In genomic region chr9:82188817-82189216, GRCh38 we compare ENCODE assay signal across 1 cellular context.
TF ChIP-seq lines count a peak whose summit lies in the region.

No MANE protein-coding gene starts in this region.

TF ChIP-seq in liver, 16 proteins besides CTCF, POLR2A, EP300 and RAD21:
- no peak for TF ChIP-seq TAF1 (conservative IDR thresholded peaks at IDR 0.05)
- TF ChIP-seq, protein P1, sequence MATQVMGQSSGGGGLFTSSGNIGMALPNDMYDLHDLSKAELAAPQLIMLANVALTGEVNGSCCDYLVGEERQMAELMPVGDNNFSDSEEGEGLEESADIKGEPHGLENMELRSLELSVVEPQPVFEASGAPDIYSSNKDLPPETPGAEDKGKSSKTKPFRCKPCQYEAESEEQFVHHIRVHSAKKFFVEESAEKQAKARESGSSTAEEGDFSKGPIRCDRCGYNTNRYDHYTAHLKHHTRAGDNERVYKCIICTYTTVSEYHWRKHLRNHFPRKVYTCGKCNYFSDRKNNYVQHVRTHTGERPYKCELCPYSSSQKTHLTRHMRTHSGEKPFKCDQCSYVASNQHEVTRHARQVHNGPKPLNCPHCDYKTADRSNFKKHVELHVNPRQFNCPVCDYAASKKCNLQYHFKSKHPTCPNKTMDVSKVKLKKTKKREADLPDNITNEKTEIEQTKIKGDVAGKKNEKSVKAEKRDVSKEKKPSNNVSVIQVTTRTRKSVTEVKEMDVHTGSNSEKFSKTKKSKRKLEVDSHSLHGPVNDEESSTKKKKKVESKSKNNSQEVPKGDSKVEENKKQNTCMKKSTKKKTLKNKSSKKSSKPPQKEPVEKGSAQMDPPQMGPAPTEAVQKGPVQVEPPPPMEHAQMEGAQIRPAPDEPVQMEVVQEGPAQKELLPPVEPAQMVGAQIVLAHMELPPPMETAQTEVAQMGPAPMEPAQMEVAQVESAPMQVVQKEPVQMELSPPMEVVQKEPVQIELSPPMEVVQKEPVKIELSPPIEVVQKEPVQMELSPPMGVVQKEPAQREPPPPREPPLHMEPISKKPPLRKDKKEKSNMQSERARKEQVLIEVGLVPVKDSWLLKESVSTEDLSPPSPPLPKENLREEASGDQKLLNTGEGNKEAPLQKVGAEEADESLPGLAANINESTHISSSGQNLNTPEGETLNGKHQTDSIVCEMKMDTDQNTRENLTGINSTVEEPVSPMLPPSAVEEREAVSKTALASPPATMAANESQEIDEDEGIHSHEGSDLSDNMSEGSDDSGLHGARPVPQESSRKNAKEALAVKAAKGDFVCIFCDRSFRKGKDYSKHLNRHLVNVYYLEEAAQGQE (IDR thresholded peaks at IDR 0.05) = no peak
- TF ChIP-seq, protein P2, sequence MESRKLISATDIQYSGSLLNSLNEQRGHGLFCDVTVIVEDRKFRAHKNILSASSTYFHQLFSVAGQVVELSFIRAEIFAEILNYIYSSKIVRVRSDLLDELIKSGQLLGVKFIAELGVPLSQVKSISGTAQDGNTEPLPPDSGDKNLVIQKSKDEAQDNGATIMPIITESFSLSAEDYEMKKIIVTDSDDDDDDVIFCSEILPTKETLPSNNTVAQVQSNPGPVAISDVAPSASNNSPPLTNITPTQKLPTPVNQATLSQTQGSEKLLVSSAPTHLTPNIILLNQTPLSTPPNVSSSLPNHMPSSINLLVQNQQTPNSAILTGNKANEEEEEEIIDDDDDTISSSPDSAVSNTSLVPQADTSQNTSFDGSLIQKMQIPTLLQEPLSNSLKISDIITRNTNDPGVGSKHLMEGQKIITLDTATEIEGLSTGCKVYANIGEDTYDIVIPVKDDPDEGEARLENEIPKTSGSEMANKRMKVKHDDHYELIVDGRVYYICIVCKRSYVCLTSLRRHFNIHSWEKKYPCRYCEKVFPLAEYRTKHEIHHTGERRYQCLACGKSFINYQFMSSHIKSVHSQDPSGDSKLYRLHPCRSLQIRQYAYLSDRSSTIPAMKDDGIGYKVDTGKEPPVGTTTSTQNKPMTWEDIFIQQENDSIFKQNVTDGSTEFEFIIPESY (IDR thresholded peaks at IDR 0.05) = no peak
- TF ChIP-seq EGR1 (IDR thresholded peaks at IDR 0.05; ENCODE audit: low read depth in 2 of 2) = no peak
TF ChIP-seq in liver: peak in this region for 0.
